In genomic region chr1:168430348-168430747, GRCh38 we compare ENCODE assay signal across 17 cellular contexts.
DNase-seq lines count a peak whose midpoint lies in the region; ATAC-seq and TF ChIP-seq lines count a peak whose summit lies in the region.
"Had no signal": no experiment of that assay in that cellular context is flagged by ENCODE, and none has a peak within 500 bp of the region (broad histone marks: within the 10 kb centered on the region; RNA-seq: fewer than 3 reads in every experiment).

No MANE protein-coding gene starts in this region.

- no peak overlapping the region for H2AK5ac ChIP-seq in neuronal stem cell (ENCODE audit: low read depth, low read length)

- WGBS in heart right ventricle, 2 donors = 61 to 70% methylated on average over 12 of the region's 12 CpGs
- 24 to 47% methylated on average over 3 of the region's 12 CpGs for WGBS in gastroesophageal sphincter (ENCODE audit: low coverage in 1 of 2), 2 donors
- no CpG with 5 or more reads among the region's 12 CpGs for WGBS in neuronal stem cell (ENCODE audit: extremely low coverage in 2 of 2, insufficient read length in 2 of 2, insufficient replicate concordance in 1 of 2), 2 donors

- H2BK120ac ChIP-seq in neuronal stem cell (ENCODE audit: low read depth, low read length) = no peak overlapping the region

- H3K27ac ChIP-seq in heart right ventricle (peak overlapping the region in 6 of 10 donors; percentile 8 to 76 (median 32)), gastroesophageal sphincter (peak overlapping the region in 3 of 4 donors; percentile 66 to 84 (median 81)), neuronal stem cell (replicated peaks; ENCODE audit: low read length) (no peak overlapping the region)
- H3K27ac ChIP-seq: C4-2B, PC-9 had no signal

- no peak overlapping the region for H3K4me3 ChIP-seq in heart right ventricle
- H3K4me3 ChIP-seq in gastroesophageal sphincter = no peak overlapping the region
- no peak overlapping the region for H3K4me3 ChIP-seq in neuronal stem cell (ENCODE audit: low read length in 2 of 2)
- H3K4me3 ChIP-seq: GM23338, PC-9 had no signal

- no peak overlapping the region for H3K23ac ChIP-seq in neuronal stem cell (ENCODE audit: low read depth, low read length, poor library complexity)

- H4K8ac ChIP-seq in neuronal stem cell (ENCODE audit: low read depth, low read length) = no peak overlapping the region

- no peaks in the 10 kb centered on the region for H3K79me1 ChIP-seq in neuronal stem cell (ENCODE audit: low read depth, low read length)

- ATAC-seq in heart right ventricle (peak in 3 of 8 donors; percentile 34 to 52 (median 48)), gastroesophageal sphincter (no peak), HG02938 (IDR thresholded peaks at IDR 0.05; ENCODE audit: unreplicated experiment) (no peak)
- ATAC-seq: GM23338, HCT116 had no signal

- no peak overlapping the region for H3K14ac ChIP-seq in neuronal stem cell (ENCODE audit: low read length)

- no peaks in the 10 kb centered on the region for H3K36me3 ChIP-seq in heart right ventricle
- no peaks in the 10 kb centered on the region for H3K36me3 ChIP-seq in gastroesophageal sphincter
- H3K36me3 ChIP-seq in neuronal stem cell (replicated peaks in 1 of 2; ENCODE audit: control insufficient read depth in 2 of 2, insufficient read depth in 2 of 2, low read length in 2 of 2) = no peaks in the 10 kb centered on the region

- no peak overlapping the region for H3K4me2 ChIP-seq in neuronal stem cell (ENCODE audit: insufficient read depth, low read length, poor library complexity, severe bottlenecking)
- H3K4me2 ChIP-seq: GM23338, PC-9 had no signal

- no peak overlapping the region for H2BK15ac ChIP-seq in neuronal stem cell (ENCODE audit: low read length)

- peak overlapping the region; percentile 17 for H3K9ac ChIP-seq in neuronal stem cell (ENCODE audit: low read depth, low read length, poor library complexity)

- H3K18ac ChIP-seq in neuronal stem cell (ENCODE audit: low read length) = no peak overlapping the region

- no peak for TF ChIP-seq POLR2A in gastroesophageal sphincter (IDR thresholded peaks at IDR 0.05)

- H3K27me3 ChIP-seq in heart right ventricle (no peaks in the 10 kb centered on the region), gastroesophageal sphincter (no peaks in the 10 kb centered on the region), neuronal stem cell (ENCODE audit: control insufficient read depth in 3 of 3, insufficient read depth in 3 of 3, low read depth in 1 of 3, low read length in 3 of 3) (no peaks in the 10 kb centered on the region)

- H3K4ac ChIP-seq in neuronal stem cell (ENCODE audit: low read length) = no peak overlapping the region

- no peak overlapping the region for H2BK5ac ChIP-seq in neuronal stem cell (ENCODE audit: low read length)

- no peak for TF ChIP-seq EP300 in gastroesophageal sphincter (IDR thresholded peaks at IDR 0.05)

- intact Hi-C loops in heart right ventricle (cut with DNase I) = loop anchor here in 7 of 10 donors (10.0 kb wide), 3 partner anchors 86 to 914 kb away; partner anchors contain the start of gene XCL1 (in 2 of the 7)
- intact Hi-C loops in cardiac septum (cut with DNase I) = loop anchor here (10.0 kb wide), 1 partner anchor 914 kb away; no protein-coding TSS in a partner anchor

- H3K9me3 ChIP-seq in heart right ventricle = no peaks in the 10 kb centered on the region
- H3K9me3 ChIP-seq in gastroesophageal sphincter = no peaks in the 10 kb centered on the region
- no peaks in the 10 kb centered on the region for H3K9me3 ChIP-seq in neuronal stem cell (replicated peaks in 1 of 2; ENCODE audit: control insufficient read depth in 2 of 2, insufficient read depth in 1 of 2, low read depth in 1 of 2, low read length in 2 of 2)

- peaks cover 11 to 49% (median 27%) of the 10 kb centered on the region in 9 donors for H3K4me1 ChIP-seq in heart right ventricle
- peaks cover 25 to 55% (median 25%) of the 10 kb centered on the region in 3 donors for H3K4me1 ChIP-seq in gastroesophageal sphincter
- no peaks in the 10 kb centered on the region for H3K4me1 ChIP-seq in neuronal stem cell (ENCODE audit: control insufficient read depth in 2 of 2, insufficient read depth in 1 of 2, low read depth in 1 of 2, low read length in 2 of 2)

- no peak for TF ChIP-seq CTCF in heart right ventricle (IDR thresholded peaks at IDR 0.05)
- no peak for TF ChIP-seq CTCF in gastroesophageal sphincter (IDR thresholded peaks at IDR 0.05)

- H2AFZ ChIP-seq in neuronal stem cell (ENCODE audit: low read length) = no peak overlapping the region
- H2AFZ ChIP-seq: PC-9 had no signal

- no peak overlapping the region for H4K91ac ChIP-seq in neuronal stem cell (ENCODE audit: low read depth, low read length, poor library complexity)

- DNase-seq in heart right ventricle (peak; percentile 23 to 25), cardiac septum (ENCODE audit: low spot score) (no peak), neuronal stem cell (ENCODE audit: low spot score) (no peak), germinal center (ENCODE audit: low spot score) (no peak), NCI-H187 (lab: John Stamatoyannopoulos, UW) (no peak)
- DNase-seq in activated CD4-positive, alpha-beta T cell treated with anti-CD3 and anti-CD28 coated beads, Interleukin-2, amount 50 U/mL, for 1 hour = no peak
- DNase-seq: GF-D8, NCI-H1417 treated with DMSO at 0.1 percent for 48 hours, NCI-H2029, NCI-H510A treated with DMSO at 0.1 percent for 48 hours, NCI-H82, PC-9 had no signal

- no peak overlapping the region for H2BK12ac ChIP-seq in neuronal stem cell (ENCODE audit: low read length)

Comparison
In these comparisons a context has a peak if more than half of its experiments do, and no peak if none do; other contexts are left out.
1. DNase-seq: peak in heart right ventricle (2 of 2); none in cardiac septum (single experiment), neuronal stem cell (single experiment), germinal center (single experiment), NCI-H187 (0 of 2) and activated CD4-positive, alpha-beta T cell treated with anti-CD3 and anti-CD28 coated beads, Interleukin-2, amount 50 U/mL, for 1 hour (single experiment).